In the genomic region with DNA sequence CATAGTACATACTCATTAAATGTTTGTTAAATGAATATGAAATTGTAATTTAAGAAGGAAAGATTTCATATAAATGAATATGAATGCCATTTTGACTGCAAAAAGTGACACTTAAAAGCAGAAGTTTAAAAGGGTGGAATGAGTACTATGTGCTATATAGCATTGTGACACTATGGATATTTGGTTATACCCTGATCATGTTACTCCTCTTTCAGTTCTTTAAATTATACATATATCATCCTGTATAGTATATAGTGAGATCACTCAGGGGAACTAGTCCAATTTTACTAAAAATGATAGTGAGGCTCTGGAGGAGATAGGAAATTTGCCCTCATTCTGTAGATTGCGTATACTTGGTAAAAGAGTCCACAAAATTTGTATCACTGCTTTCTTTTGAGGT, we compare ENCODE assay signal across 33 cellular contexts.
"Had no signal": no experiment of that assay in that cellular context is flagged by ENCODE, and none has a peak within 500 bp of the region (broad histone marks: within the 10 kb centered on the region; RNA-seq: fewer than 3 reads in every experiment).

No MANE protein-coding gene starts in this region.

- H3K4me3 Mint-ChIP-seq: activated CD4-positive, alpha-beta memory T cell treated with anti-CD3 and anti-CD28 coated beads for 36 hours; activated CD4-positive, alpha-beta T cell treated with anti-CD3 and anti-CD28 coated beads, Interleukin-2, amount 10 ng/mL, durations not matched to agents 24 days and 14 days; activated naive CD4-positive, alpha-beta T cell treated with anti-CD3 and anti-CD28 coated beads, Interleukin-2, amount 10 ng/mL, durations not matched to agents 7 days and 5 days; activated naive CD8-positive, alpha-beta T cell treated with anti-CD3 and anti-CD28 coated beads, Interleukin-2, amount 10 ng/mL, durations not matched to agents 7 days and 5 days; activated T-cell treated with anti-CD3 and anti-CD28 coated beads, Interleukin-2, amount 50 U/mL, for 24 hours; dendritic cell treated with granulocyte-macrophage colony-stimulating factor and Interleukin-4, amounts not matched to agents 40 ng/mL and 50 ng/mL, for 4 days; immature natural killer cell; naive B cell; neural crest cell had no signal

- H3K27ac ChIP-seq: brain microvascular endothelial cell, esophagus muscularis mucosa, foreskin keratinocyte, heart left ventricle, parathyroid adenoma, psoas muscle, right atrium auricular region, tibial nerve, WERI-Rb-1 had no signal

- ATAC-seq: foreskin keratinocyte, heart left ventricle, left colon, psoas muscle had no signal

- H2AFZ ChIP-seq: parathyroid adenoma had no signal

- H3K27me3 Mint-ChIP-seq: activated CD4-positive, alpha-beta memory T cell treated with anti-CD3 and anti-CD28 coated beads for 36 hours; activated CD4-positive, alpha-beta T cell treated with anti-CD3 and anti-CD28 coated beads, Interleukin-2, amount 10 ng/mL, durations not matched to agents 24 days and 14 days; activated naive CD4-positive, alpha-beta T cell treated with anti-CD3 and anti-CD28 coated beads, Interleukin-2, amount 10 ng/mL, durations not matched to agents 7 days and 5 days; activated naive CD8-positive, alpha-beta T cell treated with anti-CD3 and anti-CD28 coated beads, Interleukin-2, amount 10 ng/mL, durations not matched to agents 7 days and 5 days; activated T-cell treated with anti-CD3 and anti-CD28 coated beads, Interleukin-2, amount 50 U/mL, for 24 hours; dendritic cell treated with granulocyte-macrophage colony-stimulating factor and Interleukin-4, amounts not matched to agents 40 ng/mL and 50 ng/mL, for 4 days; naive B cell had no signal

- H3K9ac ChIP-seq: parathyroid adenoma had no signal

- H3K27me3 ChIP-seq: brain microvascular endothelial cell, esophagus muscularis mucosa, foreskin keratinocyte, heart left ventricle, right atrium auricular region, tibial nerve had no signal

- H3K79me2 ChIP-seq: parathyroid adenoma had no signal

- H3K27ac Mint-ChIP-seq: activated CD4-positive, alpha-beta memory T cell treated with anti-CD3 and anti-CD28 coated beads for 36 hours; activated CD4-positive, alpha-beta T cell treated with anti-CD3 and anti-CD28 coated beads, Interleukin-2, amount 10 ng/mL, durations not matched to agents 24 days and 14 days; activated naive CD4-positive, alpha-beta T cell treated with anti-CD3 and anti-CD28 coated beads, Interleukin-2, amount 10 ng/mL, durations not matched to agents 7 days and 5 days; activated naive CD8-positive, alpha-beta T cell treated with anti-CD3 and anti-CD28 coated beads, Interleukin-2, amount 10 ng/mL, durations not matched to agents 7 days and 5 days; activated T-cell treated with anti-CD3 and anti-CD28 coated beads, Interleukin-2, amount 50 U/mL, for 24 hours; dendritic cell treated with granulocyte-macrophage colony-stimulating factor and Interleukin-4, amounts not matched to agents 40 ng/mL and 50 ng/mL, for 4 days; immature natural killer cell; naive B cell had no signal

- H3K36me3 Mint-ChIP-seq: activated CD4-positive, alpha-beta memory T cell treated with anti-CD3 and anti-CD28 coated beads for 36 hours; immature natural killer cell; naive B cell had no signal

- H3K4me2 ChIP-seq: smooth muscle cell had no signal

- DNase-seq: activated CD4-positive, alpha-beta memory T cell treated with anti-CD3 and anti-CD28 coated beads for 36 hours; activated CD4-positive, alpha-beta T cell treated with anti-CD3 and anti-CD28 coated beads, Interleukin-2, amount 10 ng/mL, durations not matched to agents 24 days and 14 days; activated CD4-positive, CD25-positive, alpha-beta regulatory T cell treated with anti-CD3 and anti-CD28 coated beads, Interleukin-2, amount 50 U/mL, for 72 hours; activated CD8-positive, alpha-beta memory T cell treated with anti-CD3 and anti-CD28 coated beads, Interleukin-2, amount 50 U/mL, for 4 hours; activated gamma-delta T cell; activated naive CD4-positive, alpha-beta T cell treated with anti-CD3 and anti-CD28 coated beads, Interleukin-2, amount 10 ng/mL, durations not matched to agents 7 days and 5 days; activated naive CD8-positive, alpha-beta T cell treated with anti-CD3 and anti-CD28 coated beads, Interleukin-2, amount 10 ng/mL, durations not matched to agents 7 days and 5 days; activated T-cell treated with anti-CD3 and anti-CD28 coated beads, Interleukin-2, amount 50 U/mL, for 24 hours; brain microvascular endothelial cell; effector CD4-positive, alpha-beta T cell; foreskin keratinocyte; heart left ventricle; hypothalamus; immature natural killer cell; kidney; left colon; mammary epithelial cell; naive B cell; nucleus accumbens; psoas muscle; stimulated activated CD4-positive, alpha-beta T cell treated with anti-CD3 and anti-CD28 coated beads, Interleukin-1b, Interleukin-23, amount 100 ng/mL, for 48 hours; stimulated activated CD4-positive, alpha-beta T cell treated with anti-CD3 and anti-CD28 coated beads, Interleukin-4, amount 100 ng/mL, for 4 hours; stimulated activated CD8-positive, alpha-beta memory T cell treated with anti-CD3 and anti-CD28 coated beads, Interleukin-4, amount 100 ng/mL, for 48 hours; stimulated activated naive CD4-positive, alpha-beta T cell; WERI-Rb-1 had no signal

- H3K36me3 ChIP-seq: brain microvascular endothelial cell, esophagus muscularis mucosa, heart left ventricle, right atrium auricular region, tibial nerve, WERI-Rb-1 had no signal

- FAIRE-seq: astrocyte had no signal

- H3K9me3 Mint-ChIP-seq: activated CD4-positive, alpha-beta memory T cell treated with anti-CD3 and anti-CD28 coated beads for 36 hours; activated T-cell treated with anti-CD3 and anti-CD28 coated beads, Interleukin-2, amount 50 U/mL, for 24 hours; dendritic cell treated with granulocyte-macrophage colony-stimulating factor and Interleukin-4, amounts not matched to agents 40 ng/mL and 50 ng/mL, for 4 days; immature natural killer cell; naive B cell; neural crest cell had no signal

- H3K4me3 ChIP-seq: esophagus muscularis mucosa, heart left ventricle, psoas muscle, right atrium auricular region, smooth muscle cell, tibial nerve had no signal

- H3K4me1 ChIP-seq: foreskin keratinocyte had no signal

- H3K9me3 ChIP-seq: esophagus muscularis mucosa, heart left ventricle, psoas muscle, right atrium auricular region, tibial nerve had no signal
